Comparison of ENCODE assay signal across 8 cellular contexts in the genomic region with DNA sequence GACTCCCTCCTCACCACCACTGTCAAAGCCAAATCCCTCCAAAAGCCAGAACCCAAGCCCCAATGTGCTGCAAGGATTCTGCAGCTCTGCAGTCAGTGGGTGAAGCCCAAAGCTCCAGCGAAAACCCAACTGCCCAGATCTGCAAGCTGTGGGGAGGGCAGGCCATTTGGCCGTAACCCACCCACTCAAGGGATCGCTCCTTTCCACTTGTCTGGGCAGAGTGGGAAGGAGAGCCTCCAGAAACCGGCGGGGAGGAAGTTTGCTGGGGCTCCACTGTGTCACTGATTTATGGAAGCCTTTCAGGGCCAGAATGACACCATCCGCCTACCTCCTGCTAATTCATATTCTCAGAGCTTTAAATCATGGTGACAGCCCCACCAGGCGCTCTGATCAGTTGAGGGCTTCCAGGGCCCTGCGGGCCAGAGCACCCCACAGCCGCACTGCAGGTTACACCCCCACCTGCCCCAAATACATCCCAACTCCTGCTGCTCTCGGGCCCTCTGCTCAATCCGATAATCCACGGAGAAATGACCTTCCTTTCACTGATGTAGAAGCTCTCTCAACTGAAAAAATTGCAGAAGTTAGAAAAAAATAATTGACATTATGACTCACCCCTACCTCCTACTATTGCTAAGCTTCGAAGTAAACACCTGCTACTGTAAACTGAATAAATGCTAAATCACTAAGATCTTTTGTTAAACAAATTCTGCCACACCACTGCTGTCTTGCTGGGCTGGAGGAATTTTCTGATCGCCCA. TPM values are rescaled to one million over a fixed set of nuclear protein-coding genes. Genes with fewer than 3 reads are reported as not detected.
A peak's percentile ranks its signal among the peaks of the same experiment; 100 is the strongest.
DNase-seq lines count a peak whose midpoint lies in the region; ATAC-seq, FAIRE-seq and TF ChIP-seq lines count a peak whose summit lies in the region.

No MANE protein-coding gene starts in this region.

- ATAC-seq in GM19023 (IDR thresholded peaks at IDR 0.05; ENCODE audit: unreplicated experiment) (peak; percentile 43), HG03571 (IDR thresholded peaks at IDR 0.05; ENCODE audit: unreplicated experiment) (peak; percentile 52), GM19467 (IDR thresholded peaks at IDR 0.05; ENCODE audit: unreplicated experiment) (no peak)

- no peaks in the 10 kb centered on the region for H3K9me3 ChIP-seq in sigmoid colon
- no peaks in the 10 kb centered on the region for H3K9me3 ChIP-seq in MG63

- peaks cover 0 to 40% (median 22%) of the 10 kb centered on the region in 4 donors for H3K4me1 ChIP-seq in sigmoid colon

- TF ChIP-seq POLR2A in sigmoid colon (IDR thresholded peaks at IDR 0.05), result no peak

- no peak for TF ChIP-seq CTCF in coronary artery (IDR thresholded peaks at IDR 0.05)
- no peak for TF ChIP-seq CTCF in sigmoid colon (IDR thresholded peaks at IDR 0.05)

- peak overlapping the region; percentile 46 to 84 for H3K27ac ChIP-seq in coronary artery
- H3K27ac ChIP-seq in sigmoid colon, result peak overlapping the region; percentile 51 to 81 (median 68)

- H3K36me3 ChIP-seq in sigmoid colon (no peaks in the 10 kb centered on the region), MG63 (no peaks in the 10 kb centered on the region)

- DNase-seq in coronary artery (ENCODE audit: low spot score) (no peak), sigmoid colon (no peak), medulla oblongata (ENCODE audit: extremely low spot score) (no peak), RCC 7860 (ENCODE audit: low spot score) (no peak), MG63 (no peak)

- no peak for FAIRE-seq in RCC 7860 (lab: Jason Lieb, UNC)

- H3K27me3 ChIP-seq in sigmoid colon (no peaks in the 10 kb centered on the region), MG63 (no peaks in the 10 kb centered on the region)

- intact Hi-C loops in sigmoid colon (cut with DNase I), result no loop called here

- H3K4me3 ChIP-seq in coronary artery (peak overlapping the region; percentile 30), sigmoid colon (peak overlapping the region in 1 of 4 donors; percentile 7), MG63 (no peak overlapping the region)

- WGBS in sigmoid colon, 2 donors, result 64 to 78% methylated on average over 14 of the region's 14 CpGs

- no peak for TF ChIP-seq EP300 in sigmoid colon (IDR thresholded peaks at IDR 0.05)

RNA-seq across cellular contexts. Expression of a gene that starts 40.6 kb away (rescaled TPM):
- total RNA-seq in sigmoid colon, result 10 to 100 TPM; 41.8 to 54.2 (median 50.6) TPM
- 10 to 100 TPM; 35.8 to 83.7 (median 54.7) TPM for polyA plus RNA-seq in sigmoid colon
- total RNA-seq in MG63 (2014; rRNA removed; shearing (Covaris generic); ENCODE audit: low replicate concordance), result 62.7 and 73.9 TPM in 2 replicates
